11 cellular contexts compared by ENCODE assay signal in genomic region chr6:56046576-56046975, GRCh38.
A peak's percentile ranks its signal among the peaks of the same experiment; 100 is the strongest.
DNase-seq lines count a peak whose midpoint lies in the region; ATAC-seq and TF ChIP-seq lines count a peak whose summit lies in the region.
"Had no signal": no experiment of that assay in that cellular context is flagged by ENCODE, and none has a peak within 500 bp of the region (broad histone marks: within the 10 kb centered on the region; RNA-seq: fewer than 3 reads in every experiment).

No MANE protein-coding gene starts in this region.

- no peak for TF ChIP-seq CTCF in MM.1S (IDR thresholded peaks at IDR 0.05; ENCODE audit: low read length)
- TF ChIP-seq CTCF in breast epithelium (IDR thresholded peaks at IDR 0.05), result no peak
- no peak for TF ChIP-seq CTCF in mucosa of descending colon (IDR thresholded peaks at IDR 0.05)

- H3F3A ChIP-seq in MM.1S (ENCODE audit: insufficient read depth, low read length), result no peaks in the 10 kb centered on the region

- peaks cover 5% of the 10 kb centered on the region; the same call in 1 of the 2 replicates for H3K9me2 ChIP-seq in MM.1S (replicated peaks; ENCODE audit: insufficient read depth, low read length)

- no peak overlapping the region for H3K9ac ChIP-seq in MM.1S (ENCODE audit: low read length)

- H3K9me3 ChIP-seq in MM.1S (replicated peaks; ENCODE audit: insufficient read depth, low read length) (no peaks in the 10 kb centered on the region), breast epithelium (no peaks in the 10 kb centered on the region), mucosa of descending colon (no peaks in the 10 kb centered on the region)

- no peaks in the 10 kb centered on the region for H3K4me1 Mint-ChIP-seq in activated T-cell treated with anti-CD3 and anti-CD28 coated beads, Interleukin-2, amount 50 U/mL, for 4 hours (ENCODE audit: low read depth)
- no peaks in the 10 kb centered on the region for H3K4me1 Mint-ChIP-seq in stimulated activated naive B cell treated with anti-CD40 and anti-IgM and Interleukin-4, amounts not matched to agents 10 μg/mL and 1 μg/mL and 100 μg/mL, for 72 hours
- H3K4me1 Mint-ChIP-seq: activated naive CD8-positive, alpha-beta T cell treated with anti-CD3 and anti-CD28 coated beads for 36 hours had no signal

- H3K79me2 ChIP-seq in MM.1S (ENCODE audit: low read length), result no peaks in the 10 kb centered on the region

- no peak overlapping the region for H2AFZ ChIP-seq in MM.1S (ENCODE audit: low read length)

- intact Hi-C loops in breast epithelium (cut with DNase I; ENCODE audit: low total_unique reads), result no loop called here
- intact Hi-C loops in mucosa of descending colon (cut with DNase I, micrococcal nuclease), result no loop called here

- peaks cover 21% of the 10 kb centered on the region for H3K4me1 ChIP-seq in MM.1S (ENCODE audit: low read length)
- H3K4me1 ChIP-seq in breast epithelium, result no peaks in the 10 kb centered on the region
- no peaks in the 10 kb centered on the region for H3K4me1 ChIP-seq in mucosa of descending colon (ENCODE audit: low read depth)

- H3K36me3 ChIP-seq in MM.1S (replicated peaks; ENCODE audit: insufficient read depth, low read length), result no peaks in the 10 kb centered on the region
- no peaks in the 10 kb centered on the region for H3K36me3 ChIP-seq in breast epithelium
- H3K36me3 ChIP-seq in mucosa of descending colon (ENCODE audit: low read depth), result no peaks in the 10 kb centered on the region

- H3K9me3 Mint-ChIP-seq in activated T-cell treated with anti-CD3 and anti-CD28 coated beads, Interleukin-2, amount 50 U/mL, for 4 hours, result peaks cover under 1% of the 10 kb centered on the region
- H3K9me3 Mint-ChIP-seq in stimulated activated naive B cell treated with anti-CD40 and anti-IgM and Interleukin-4, amounts not matched to agents 10 μg/mL and 1 μg/mL and 100 μg/mL, for 72 hours, result no peaks in the 10 kb centered on the region

- H3K4me3 ChIP-seq in MM.1S (ENCODE audit: low read length), result no peak overlapping the region
- no peak overlapping the region for H3K4me3 ChIP-seq in breast epithelium
- no peak overlapping the region for H3K4me3 ChIP-seq in mucosa of descending colon

- H3K4me3 Mint-ChIP-seq in activated T-cell treated with anti-CD3 and anti-CD28 coated beads, Interleukin-2, amount 50 U/mL, for 4 hours, result no peak overlapping the region
- no peak overlapping the region for H3K4me3 Mint-ChIP-seq in stimulated activated naive B cell treated with anti-CD40 and anti-IgM and Interleukin-4, amounts not matched to agents 10 μg/mL and 1 μg/mL and 100 μg/mL, for 72 hours
- H3K4me3 Mint-ChIP-seq: activated naive CD8-positive, alpha-beta T cell treated with anti-CD3 and anti-CD28 coated beads for 36 hours had no signal

- peak overlapping the region; percentile 1; the same call in 1 of the 2 replicates for H3K4me2 ChIP-seq in MM.1S (ENCODE audit: low read depth, low read length)

- no peak for TF ChIP-seq POLR2A in breast epithelium (IDR thresholded peaks at IDR 0.05)

- H3K27ac Mint-ChIP-seq in stimulated activated naive B cell treated with anti-CD40 and anti-IgM and Interleukin-4, amounts not matched to agents 10 μg/mL and 1 μg/mL and 100 μg/mL, for 72 hours, result no peak overlapping the region
- H3K27ac Mint-ChIP-seq: activated naive CD8-positive, alpha-beta T cell treated with anti-CD3 and anti-CD28 coated beads for 36 hours had no signal

- no peaks in the 10 kb centered on the region for H3K27me3 ChIP-seq in MM.1S (replicated peaks; ENCODE audit: insufficient read depth, low read length)
- H3K27me3 ChIP-seq in breast epithelium, result no peaks in the 10 kb centered on the region

- ATAC-seq in mucosa of descending colon (no peak), esophagus mucosa (no peak)
- ATAC-seq in activated T-cell treated with anti-CD3 and anti-CD28 coated beads, Interleukin-2, amount 50 U/mL, for 4 hours, result no peak
- ATAC-seq in stimulated activated naive B cell treated with anti-CD40 and anti-IgM and Interleukin-4, amounts not matched to agents 10 μg/mL and 1 μg/mL and 100 μg/mL, for 72 hours (replicated peaks), result no peak

- DNase-seq in COLO829 (ENCODE audit: low spot score) (peak; percentile 35), MM.1S (no peak), breast epithelium (ENCODE audit: low spot score in 2 of 2) (peak; percentile 59 to 74), mucosa of descending colon (peak in 2 of 3 donors; percentile 8 to 37), SW 1271 (lab: John Stamatoyannopoulos, UW) (no peak)
- DNase-seq in activated T-cell treated with anti-CD3 and anti-CD28 coated beads, Interleukin-2, amount 50 U/mL, for 4 hours, result no peak
- DNase-seq in stimulated activated naive B cell treated with anti-CD40 and anti-IgM and Interleukin-4, amounts not matched to agents 10 μg/mL and 1 μg/mL and 100 μg/mL, for 72 hours, result no peak
- DNase-seq: activated naive CD8-positive, alpha-beta T cell treated with anti-CD3 and anti-CD28 coated beads for 36 hours; nucleus accumbens had no signal

- H3K36me3 Mint-ChIP-seq in activated T-cell treated with anti-CD3 and anti-CD28 coated beads, Interleukin-2, amount 50 U/mL, for 4 hours (ENCODE audit: insufficient read depth), result no peaks in the 10 kb centered on the region
- H3K36me3 Mint-ChIP-seq in stimulated activated naive B cell treated with anti-CD40 and anti-IgM and Interleukin-4, amounts not matched to agents 10 μg/mL and 1 μg/mL and 100 μg/mL, for 72 hours, result no peaks in the 10 kb centered on the region
- H3K36me3 Mint-ChIP-seq: activated naive CD8-positive, alpha-beta T cell treated with anti-CD3 and anti-CD28 coated beads for 36 hours had no signal

- H3K27me3 Mint-ChIP-seq in activated T-cell treated with anti-CD3 and anti-CD28 coated beads, Interleukin-2, amount 50 U/mL, for 4 hours (ENCODE audit: low read depth), result no peaks in the 10 kb centered on the region
- H3K27me3 Mint-ChIP-seq in stimulated activated naive B cell treated with anti-CD40 and anti-IgM and Interleukin-4, amounts not matched to agents 10 μg/mL and 1 μg/mL and 100 μg/mL, for 72 hours, result no peaks in the 10 kb centered on the region
- H3K27me3 Mint-ChIP-seq: activated naive CD8-positive, alpha-beta T cell treated with anti-CD3 and anti-CD28 coated beads for 36 hours had no signal

- H4K20me1 ChIP-seq in MM.1S (ENCODE audit: insufficient read depth, low read length), result no peaks in the 10 kb centered on the region

- H3K27ac ChIP-seq in MM.1S (ENCODE audit: low read length) (no peak overlapping the region), breast epithelium (no peak overlapping the region)
- H3K27ac ChIP-seq: VCaP had no signal

Comparison
In these comparisons a context has a peak if more than half of its experiments do, and no peak if none do; other contexts are left out.
1. DNase-seq: peak in COLO829 (single experiment), breast epithelium (2 of 2) and mucosa of descending colon (2 of 3); none in MM.1S (single experiment), activated T-cell treated with anti-CD3 and anti-CD28 coated beads, Interleukin-2, amount 50 U/mL, for 4 hours (single experiment), stimulated activated naive B cell treated with anti-CD40 and anti-IgM and Interleukin-4, amounts not matched to agents 10 μg/mL and 1 μg/mL and 100 μg/mL, for 72 hours (single experiment) and SW 1271 (0 of 2).